ENCODE assay signal across 8 cellular contexts in genomic region chr13:104773775-104774174, GRCh38.
DNase-seq lines count a peak whose midpoint lies in the region; ATAC-seq and TF ChIP-seq lines count a peak whose summit lies in the region.

No MANE protein-coding gene starts in this region.

- CTCF ChIA-PET in RWPE1 (lab: Yijun Ruan, JAX) = interaction anchor here (0.5 to 1.8 kb wide), 11 partner anchors 12 to 1763 kb away, joined by 3 to 11 read pairs (median 3); no protein-coding TSS in a partner anchor

- no peak overlapping the region for H3K27ac ChIP-seq in RWPE1
- no peak overlapping the region for H3K27ac ChIP-seq in foreskin keratinocyte
- no peak overlapping the region for H3K27ac ChIP-seq in thoracic aorta

- H3K4me1 ChIP-seq in foreskin keratinocyte = no peaks in the 10 kb centered on the region
- H3K4me1 ChIP-seq in thoracic aorta (ENCODE audit: control insufficient read depth in 1 of 2, low read depth in 2 of 2) = no peaks in the 10 kb centered on the region

- POLR2A ChIA-PET in RWPE1 (lab: Yijun Ruan, JAX; ENCODE audit: low non-redundant PET) = no interaction called here

- DNase-seq in AML-193 (lab: John Stamatoyannopoulos, UW) = peak; percentile 80 to 88
- peak; percentile 63 for DNase-seq in Jurkat, Clone E6-1 (ENCODE audit: low read depth, low spot score)
- peak; percentile 22 for DNase-seq in RWPE1 (ENCODE audit: low spot score)
- DNase-seq in foreskin keratinocyte = peak; percentile 25 to 65
- no peak for DNase-seq in thoracic aorta (ENCODE audit: low spot score)
- no peak for DNase-seq in HK-2 (ENCODE audit: unreplicated experiment)
- DNase-seq in NCI-H2107 treated with DMSO at 0.1 percent for 48 hours (lab: John Stamatoyannopoulos, UW; ENCODE audit: unreplicated experiment) = no peak

- H3K27me3 ChIP-seq in foreskin keratinocyte (no peaks in the 10 kb centered on the region), thoracic aorta (replicated peaks; ENCODE audit: insufficient read depth) (no peaks in the 10 kb centered on the region)

- no peaks in the 10 kb centered on the region for H3K9me3 ChIP-seq in thoracic aorta

- peak; percentile 71 for ATAC-seq in GM18909 (IDR thresholded peaks at IDR 0.05; ENCODE audit: poor library complexity, unreplicated experiment)
- peak; percentile 77 for ATAC-seq in foreskin keratinocyte
- ATAC-seq in thoracic aorta (ENCODE audit: insufficient number of reproducible peaks, low FRiP score, low read depth) = no peak

- peak; percentile 66 for TF ChIP-seq CTCF in RWPE1 (conservative IDR thresholded peaks at IDR 0.05; ENCODE audit: low read depth)
- peak; percentile 74 for TF ChIP-seq CTCF in foreskin keratinocyte (conservative IDR thresholded peaks at IDR 0.05)
- peak; percentile 29 for TF ChIP-seq CTCF in thoracic aorta (IDR thresholded peaks at IDR 0.05)

- no peaks in the 10 kb centered on the region for H3K36me3 ChIP-seq in thoracic aorta

- no peak overlapping the region for H3K4me3 ChIP-seq in Jurkat, Clone E6-1 (ENCODE audit: low read length)
- H3K4me3 ChIP-seq in thoracic aorta = no peak overlapping the region

Comparison
In these comparisons a context has a peak if more than half of its experiments do, and no peak if none do; other contexts are left out.
1. DNase-seq: peak in AML-193 (2 of 2), Jurkat, Clone E6-1 (single experiment), RWPE1 (single experiment) and foreskin keratinocyte (2 of 2); none in thoracic aorta (single experiment), HK-2 (single experiment) and NCI-H2107 treated with DMSO at 0.1 percent for 48 hours (single experiment).
2. Peak in every context shown above with its lines, with median percentiles within 50 percentile points of each other: CTCF ChIP-seq.